Comparison of ENCODE assay signal across 1 cellular context in the genomic region with DNA sequence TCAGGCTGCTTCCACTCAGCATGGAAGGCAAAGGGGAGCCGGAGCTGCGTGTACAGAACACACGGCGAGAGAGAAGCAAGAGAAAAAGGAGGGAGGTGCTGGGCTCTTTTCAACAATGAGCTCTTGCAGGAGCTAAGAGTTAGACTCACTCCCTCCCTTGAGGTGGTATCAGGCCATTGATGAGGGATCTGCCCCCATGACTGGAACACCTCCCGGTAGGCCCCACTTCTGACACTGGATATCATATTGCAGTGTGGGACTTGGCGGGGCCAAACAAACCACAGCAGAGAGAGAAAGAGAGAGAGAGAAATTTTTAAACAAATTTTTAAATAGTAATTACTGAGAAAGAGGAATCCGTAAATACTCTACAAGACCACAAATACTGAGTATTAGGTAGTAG.
TF ChIP-seq lines count a peak whose summit lies in the region.

No MANE protein-coding gene starts in this region.

TF ChIP-seq in WTC11, 78 proteins besides CTCF, POLR2A, EP300 and RAD21 (continued from another document):
- TF ChIP-seq, protein P1, sequence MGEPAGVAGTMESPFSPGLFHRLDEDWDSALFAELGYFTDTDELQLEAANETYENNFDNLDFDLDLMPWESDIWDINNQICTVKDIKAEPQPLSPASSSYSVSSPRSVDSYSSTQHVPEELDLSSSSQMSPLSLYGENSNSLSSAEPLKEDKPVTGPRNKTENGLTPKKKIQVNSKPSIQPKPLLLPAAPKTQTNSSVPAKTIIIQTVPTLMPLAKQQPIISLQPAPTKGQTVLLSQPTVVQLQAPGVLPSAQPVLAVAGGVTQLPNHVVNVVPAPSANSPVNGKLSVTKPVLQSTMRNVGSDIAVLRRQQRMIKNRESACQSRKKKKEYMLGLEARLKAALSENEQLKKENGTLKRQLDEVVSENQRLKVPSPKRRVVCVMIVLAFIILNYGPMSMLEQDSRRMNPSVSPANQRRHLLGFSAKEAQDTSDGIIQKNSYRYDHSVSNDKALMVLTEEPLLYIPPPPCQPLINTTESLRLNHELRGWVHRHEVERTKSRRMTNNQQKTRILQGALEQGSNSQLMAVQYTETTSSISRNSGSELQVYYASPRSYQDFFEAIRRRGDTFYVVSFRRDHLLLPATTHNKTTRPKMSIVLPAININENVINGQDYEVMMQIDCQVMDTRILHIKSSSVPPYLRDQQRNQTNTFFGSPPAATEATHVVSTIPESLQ (CRISPR knock-in tag; IDR thresholded peaks at IDR 0.05): no peak
- TF ChIP-seq MXD4 (CRISPR knock-in tag; IDR thresholded peaks at IDR 0.05; ENCODE audit: borderline replicate concordance): no peak
- no peak for TF ChIP-seq ZMAT4 (CRISPR knock-in tag; IDR thresholded peaks at IDR 0.05)
- TF ChIP-seq, protein P2, sequence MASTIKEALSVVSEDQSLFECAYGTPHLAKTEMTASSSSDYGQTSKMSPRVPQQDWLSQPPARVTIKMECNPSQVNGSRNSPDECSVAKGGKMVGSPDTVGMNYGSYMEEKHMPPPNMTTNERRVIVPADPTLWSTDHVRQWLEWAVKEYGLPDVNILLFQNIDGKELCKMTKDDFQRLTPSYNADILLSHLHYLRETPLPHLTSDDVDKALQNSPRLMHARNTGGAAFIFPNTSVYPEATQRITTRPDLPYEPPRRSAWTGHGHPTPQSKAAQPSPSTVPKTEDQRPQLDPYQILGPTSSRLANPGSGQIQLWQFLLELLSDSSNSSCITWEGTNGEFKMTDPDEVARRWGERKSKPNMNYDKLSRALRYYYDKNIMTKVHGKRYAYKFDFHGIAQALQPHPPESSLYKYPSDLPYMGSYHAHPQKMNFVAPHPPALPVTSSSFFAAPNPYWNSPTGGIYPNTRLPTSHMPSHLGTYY (CRISPR knock-in tag; IDR thresholded peaks at IDR 0.05): no peak
- TF ChIP-seq CREM (CRISPR knock-in tag; IDR thresholded peaks at IDR 0.05): no peak
- no peak for TF ChIP-seq GTF2I (CRISPR knock-in tag; conservative IDR thresholded peaks at IDR 0.05)
- no peak for TF ChIP-seq E2F5 (CRISPR knock-in tag; IDR thresholded peaks at IDR 0.05)
- no peak for TF ChIP-seq NFATC4 (CRISPR knock-in tag; IDR thresholded peaks at IDR 0.05)
- TF ChIP-seq ATF3 (CRISPR knock-in tag; conservative IDR thresholded peaks at IDR 0.05): no peak
- TF ChIP-seq ZBTB43 (CRISPR knock-in tag; IDR thresholded peaks at IDR 0.05): no peak
- TF ChIP-seq CREB1 (CRISPR knock-in tag; IDR thresholded peaks at IDR 0.05): no peak
- TF ChIP-seq SOX15 (CRISPR knock-in tag; IDR thresholded peaks at IDR 0.05): no peak
TF ChIP-seq in WTC11: peak in this region for 0.
